In the genomic region with DNA sequence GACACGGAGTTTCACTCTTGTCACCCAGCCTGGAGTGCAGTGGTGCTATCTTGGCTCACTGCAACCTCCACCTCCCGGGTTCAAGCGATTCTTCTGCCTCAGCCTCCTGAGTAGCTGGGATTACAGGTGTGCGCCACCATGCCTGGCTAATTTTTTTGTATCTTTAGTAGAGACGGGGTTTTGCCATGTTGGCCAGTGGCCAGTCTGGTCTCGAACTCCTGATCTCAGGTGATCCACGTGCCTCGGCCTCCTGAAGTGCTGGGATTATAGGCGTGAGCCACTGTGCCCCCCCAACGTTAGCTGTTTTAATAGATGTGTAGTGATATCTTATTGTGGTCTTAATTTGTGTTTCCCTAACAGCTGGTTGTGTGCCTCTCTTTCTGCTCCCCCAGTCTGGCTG, we compare ENCODE assay signal across 8 cellular contexts. TPM values are rescaled to one million over a fixed set of nuclear protein-coding genes. Genes with fewer than 3 reads are reported as not detected.
DNase-seq lines count a peak whose midpoint lies in the region; ATAC-seq and TF ChIP-seq lines count a peak whose summit lies in the region.
"Not testable (repeated sequence)": the region's sequence is repeated elsewhere in the genome, so short reads cannot be mapped to it uniquely, and the experiment has no call there.

No MANE protein-coding gene starts in this region.

- H3K79me1 ChIP-seq in H9 (ENCODE audit: insufficient read depth, low read depth, low read length, poor library complexity, severe bottlenecking), result not testable (repeated sequence)

- H3K4me2 ChIP-seq in H9 (ENCODE audit: insufficient read depth, insufficient read length, low read length), result not testable (repeated sequence)

- not testable (repeated sequence) for H2BK5ac ChIP-seq in H9 (ENCODE audit: insufficient read length, low read length)

- H2BK12ac ChIP-seq in H9 (ENCODE audit: insufficient read length, low read depth, low read length), result not testable (repeated sequence)

- H3K9ac ChIP-seq in H9 (ENCODE audit: extremely low read depth, insufficient read length, low read length), result not testable (repeated sequence)

- not testable (repeated sequence) for H3K4me3 ChIP-seq in gastroesophageal sphincter, right lobe of liver, uterus

- H3K4me1 ChIP-seq in H9 (ENCODE audit: insufficient read depth, low read length); uterus: not testable (repeated sequence)
- H3K4me1 ChIP-seq in gastroesophageal sphincter (peaks cover 0 to 15% (median 3%) of the 10 kb centered on the region in 3 donors), right lobe of liver (peaks cover 0 to 51% (median 19%) of the 10 kb centered on the region in 4 donors)

- H3K9me3 ChIP-seq in H9 (ENCODE audit: control insufficient read depth, low read depth, low read length); gastroesophageal sphincter; right lobe of liver; uterus: not testable (repeated sequence)

- CTCF ChIA-PET in activated CD8-positive, alpha-beta memory T cell treated with anti-CD3 and anti-CD28 coated beads, Interleukin-2, amount 10 ng/mL, durations not matched to agents 7 days and 5 days (lab: Charles Lee), result interaction anchor here (1.6 kb wide), 1 partner anchor 10 kb away, joined by 5 read pairs; no protein-coding TSS in a partner anchor

- not testable (repeated sequence) for H4K8ac ChIP-seq in H9 (replicated peaks; ENCODE audit: insufficient read length, low read depth, low read length)

- peak overlapping the region; percentile 24 to 79 (median 74); a peak in 4 of 7 replicates for H3K27ac Mint-ChIP-seq in H9
- H3K27ac Mint-ChIP-seq in activated CD8-positive, alpha-beta memory T cell treated with anti-CD3 and anti-CD28 coated beads, Interleukin-2, amount 10 ng/mL, durations not matched to agents 7 days and 5 days, result peak overlapping the region; percentile 3
- H3K27ac Mint-ChIP-seq in osteocyte (ENCODE audit: unreplicated experiment), result peak overlapping the region; percentile 90
- H3K27ac Mint-ChIP-seq in stimulated activated naive CD8-positive, alpha-beta T cell treated with anti-CD3 and anti-CD28 coated beads, Interleukin-15, Interleukin-2, amounts not matched to agents 100 ng/mL and 50 ng/mL, for 24 hours, result peak overlapping the region; percentile 42

- WGBS in H9 (ENCODE audit: extremely low coverage, insufficient read length, low lambda C conversion rate), result no CpG with 5 or more reads among the region's 10 CpGs
- WGBS in gastroesophageal sphincter (ENCODE audit: low coverage in 1 of 2), 2 donors, result 100% methylated on average over 1 of the region's 10 CpGs
- WGBS in right lobe of liver (ENCODE audit: insufficient coverage, low coverage, low lambda C conversion rate, missing lambda C conversion rate), result 89% methylated on average over 6 of the region's 10 CpGs

- not testable (repeated sequence) for H3K9me3 Mint-ChIP-seq in H9; activated CD8-positive, alpha-beta memory T cell treated with anti-CD3 and anti-CD28 coated beads, Interleukin-2, amount 10 ng/mL, durations not matched to agents 7 days and 5 days (ENCODE audit: low read depth); osteocyte (ENCODE audit: unreplicated experiment); stimulated activated naive CD8-positive, alpha-beta T cell treated with anti-CD3 and anti-CD28 coated beads, Interleukin-15, Interleukin-2, amounts not matched to agents 100 ng/mL and 50 ng/mL, for 24 hours

- H3K18ac ChIP-seq in H9 (ENCODE audit: insufficient read length, low read depth, low read length), result not testable (repeated sequence)

- not testable (repeated sequence) for H3K79me2 ChIP-seq in H9 (ENCODE audit: insufficient read depth, low read length)

- intact Hi-C loops in right lobe of liver (cut with DNase I), result loop anchor here in 1 of 2 donors (10.0 kb wide), 1 partner anchor 74 kb away; no protein-coding TSS in a partner anchor
- intact Hi-C loops in uterus (cut with DNase I; ENCODE audit: low total_unique reads), result not testable (repeated sequence)

- peaks cover 65 to 93% (median 93%) of the 10 kb centered on the region in 3 experiments for H3K36me3 Mint-ChIP-seq in H9 (ENCODE audit: insufficient read depth in 1 of 3, low read depth in 3 of 3)
- peaks cover 74% of the 10 kb centered on the region for H3K36me3 Mint-ChIP-seq in activated CD8-positive, alpha-beta memory T cell treated with anti-CD3 and anti-CD28 coated beads, Interleukin-2, amount 10 ng/mL, durations not matched to agents 7 days and 5 days
- peaks cover 46% of the 10 kb centered on the region for H3K36me3 Mint-ChIP-seq in osteocyte (ENCODE audit: unreplicated experiment)
- peaks cover 70% of the 10 kb centered on the region for H3K36me3 Mint-ChIP-seq in stimulated activated naive CD8-positive, alpha-beta T cell treated with anti-CD3 and anti-CD28 coated beads, Interleukin-15, Interleukin-2, amounts not matched to agents 100 ng/mL and 50 ng/mL, for 24 hours (ENCODE audit: low read depth)

- not testable (repeated sequence) for H3K23me2 ChIP-seq in H9 (ENCODE audit: insufficient read length, low read depth, low read length, poor library complexity, severe bottlenecking)

- not testable (repeated sequence) for H2BK120ac ChIP-seq in H9 (ENCODE audit: low read depth, low read length, poor library complexity, severe bottlenecking)

- not testable (repeated sequence) for H3K27me3 ChIP-seq in H9 (ENCODE audit: insufficient read depth, low read length); gastroesophageal sphincter; right lobe of liver; uterus

- not testable (repeated sequence) for H3K4me3 Mint-ChIP-seq in H9; activated CD8-positive, alpha-beta memory T cell treated with anti-CD3 and anti-CD28 coated beads, Interleukin-2, amount 10 ng/mL, durations not matched to agents 7 days and 5 days; osteocyte (ENCODE audit: unreplicated experiment); stimulated activated naive CD8-positive, alpha-beta T cell treated with anti-CD3 and anti-CD28 coated beads, Interleukin-15, Interleukin-2, amounts not matched to agents 100 ng/mL and 50 ng/mL, for 24 hours

- H3K36me3 ChIP-seq in gastroesophageal sphincter, right lobe of liver, uterus: not testable (repeated sequence)

- not testable (repeated sequence) for TF ChIP-seq CTCF in H9 (conservative IDR thresholded peaks at IDR 0.05); gastroesophageal sphincter (IDR thresholded peaks at IDR 0.05); right lobe of liver (IDR thresholded peaks at IDR 0.05); osteocyte (IDR thresholded peaks at IDR 0.05); uterus (IDR thresholded peaks at IDR 0.05)

- not testable (repeated sequence) for H3K14ac ChIP-seq in H9 (ENCODE audit: insufficient read depth, low read length)

- peaks cover 27 to 30% of the 10 kb centered on the region in 2 experiments for H3K4me1 Mint-ChIP-seq in H9
- peaks cover 25% of the 10 kb centered on the region for H3K4me1 Mint-ChIP-seq in activated CD8-positive, alpha-beta memory T cell treated with anti-CD3 and anti-CD28 coated beads, Interleukin-2, amount 10 ng/mL, durations not matched to agents 7 days and 5 days
- H3K4me1 Mint-ChIP-seq in osteocyte (ENCODE audit: unreplicated experiment), result peaks cover 79% of the 10 kb centered on the region
- H3K4me1 Mint-ChIP-seq in stimulated activated naive CD8-positive, alpha-beta T cell treated with anti-CD3 and anti-CD28 coated beads, Interleukin-15, Interleukin-2, amounts not matched to agents 100 ng/mL and 50 ng/mL, for 24 hours (ENCODE audit: low read depth), result peaks cover 40% of the 10 kb centered on the region

- H3K4ac ChIP-seq in H9 (ENCODE audit: low read depth, low read length), result not testable (repeated sequence)

- not testable (repeated sequence) for H2AFZ ChIP-seq in H9 (ENCODE audit: low read length)

- H2BK15ac ChIP-seq in H9 (ENCODE audit: low read depth, low read length), result not testable (repeated sequence)

- not testable (repeated sequence) for H4K20me1 ChIP-seq in H9 (ENCODE audit: control insufficient read depth, insufficient read depth, insufficient read length)

- DNase-seq in H9; activated CD8-positive, alpha-beta memory T cell treated with anti-CD3 and anti-CD28 coated beads, Interleukin-2, amount 10 ng/mL, durations not matched to agents 7 days and 5 days; caudate nucleus (lab: John Stamatoyannopoulos, UW); right lobe of liver; osteocyte (ENCODE audit: extremely low spot score, unreplicated experiment); uterus: not testable (repeated sequence)

- not testable (repeated sequence) for TF ChIP-seq EP300 in gastroesophageal sphincter (IDR thresholded peaks at IDR 0.05)

- not testable (repeated sequence) for H3K23ac ChIP-seq in H9 (ENCODE audit: insufficient read length, low read depth, low read length)

- not testable (repeated sequence) for H3K56ac ChIP-seq in H9 (ENCODE audit: insufficient read length, low read depth, low read length)

- not testable (repeated sequence) for H4K5ac ChIP-seq in H9 (ENCODE audit: insufficient read length, low read depth, low read length)

- H3K27ac ChIP-seq in H9 (ENCODE audit: insufficient read length, low read depth, low read length), result not testable (repeated sequence)
- H3K27ac ChIP-seq in caudate nucleus (ENCODE audit: low read depth, low read length), result peak overlapping the region; percentile 27
- H3K27ac ChIP-seq in gastroesophageal sphincter, result peak overlapping the region in 3 of 4 donors; percentile 16 to 59 (median 26)
- peak overlapping the region; percentile 72 to 78 (median 73) for H3K27ac ChIP-seq in right lobe of liver
- peak overlapping the region; percentile 53 to 77 for H3K27ac ChIP-seq in uterus

- not testable (repeated sequence) for H2BK20ac ChIP-seq in H9 (ENCODE audit: low read depth, low read length, poor library complexity, severe bottlenecking)

- H2AK5ac ChIP-seq in H9 (ENCODE audit: insufficient read length, low read length), result not testable (repeated sequence)

- ATAC-seq in activated CD8-positive, alpha-beta memory T cell treated with anti-CD3 and anti-CD28 coated beads, Interleukin-2, amount 10 ng/mL, durations not matched to agents 7 days and 5 days; gastroesophageal sphincter; right lobe of liver: not testable (repeated sequence)

- TF ChIP-seq POLR2A in gastroesophageal sphincter (IDR thresholded peaks at IDR 0.05); right lobe of liver (IDR thresholded peaks at IDR 0.05); uterus (IDR thresholded peaks at IDR 0.05): not testable (repeated sequence)

- not testable (repeated sequence) for H4K91ac ChIP-seq in H9 (ENCODE audit: insufficient read length, low read depth, low read length)

- not testable (repeated sequence) for H3T11ph ChIP-seq in H9 (ENCODE audit: low read length)

- not testable (repeated sequence) for H3K27me3 Mint-ChIP-seq in H9 (ENCODE audit: low read depth); activated CD8-positive, alpha-beta memory T cell treated with anti-CD3 and anti-CD28 coated beads, Interleukin-2, amount 10 ng/mL, durations not matched to agents 7 days and 5 days; osteocyte (ENCODE audit: unreplicated experiment); stimulated activated naive CD8-positive, alpha-beta T cell treated with anti-CD3 and anti-CD28 coated beads, Interleukin-15, Interleukin-2, amounts not matched to agents 100 ng/mL and 50 ng/mL, for 24 hours

RNA-seq across cellular contexts. Expression of gene ST6GAL1, which starts 40.8 kb away (rescaled TPM):
- 139 and 141 TPM in 2 replicates for total RNA-seq in H9 (2021)
- 100 to 1,000 TPM in 1 of 2 experiments, 10 to 100 TPM in 1; 77.9 to 102 TPM for total RNA-seq in activated CD8-positive, alpha-beta memory T cell treated with anti-CD3 and anti-CD28 coated beads, Interleukin-2, amount 10 ng/mL, durations not matched to agents 7 days and 5 days
- 10 to 100 TPM; 18.0 to 32.2 (median 20.9) TPM for total RNA-seq in gastroesophageal sphincter
- 100 to 1,000 TPM; 389 to 574 (median 483) TPM for total RNA-seq in right lobe of liver
- total RNA-seq in osteocyte, result 63.1 and 68.2 TPM in 2 replicates
- 100 to 1,000 TPM in 1 of 4 donors, 10 to 100 TPM in 3; 32.6 to 107 (median 57.1) TPM for total RNA-seq in uterus

Comparison
In these comparisons a context has a peak if more than half of its experiments do, and no peak if none do; other contexts are left out.
1. H3K27ac Mint-ChIP-seq: peak in every context shown above with its lines; median percentile 90 in osteocyte; 74 in H9; 42 in stimulated activated naive CD8-positive, alpha-beta T cell treated with anti-CD3 and anti-CD28 coated beads, Interleukin-15, Interleukin-2, amounts not matched to agents 100 ng/mL and 50 ng/mL, for 24 hours; 3 in activated CD8-positive, alpha-beta memory T cell treated with anti-CD3 and anti-CD28 coated beads, Interleukin-2, amount 10 ng/mL, durations not matched to agents 7 days and 5 days.